31 cellular contexts compared by ENCODE assay signal in genomic region chr1:45373573-45373972, GRCh38. TPM values are rescaled to one million over a fixed set of nuclear protein-coding genes. Genes with fewer than 3 reads are reported as not detected.
"Had no signal": no experiment of that assay in that cellular context is flagged by ENCODE, and none has a peak within 500 bp of the region (broad histone marks: within the 10 kb centered on the region; RNA-seq: fewer than 3 reads in every experiment).

No MANE protein-coding gene starts in this region.

- H3K27ac Mint-ChIP-seq: activated CD4-positive, alpha-beta memory T cell treated with anti-CD3 and anti-CD28 coated beads, Interleukin-2, amount 10 ng/mL, durations not matched to agents 7 days and 5 days; activated CD4-positive, alpha-beta T cell treated with anti-CD3 and anti-CD28 coated beads, Interleukin-2, amount 10 ng/mL, durations not matched to agents 7 days and 5 days; activated T-cell treated with anti-CD3 and anti-CD28 coated beads, Interleukin-2, amount 50 U/mL, for 24 hours; activated T-helper 17 cell treated with anti-CD3 and anti-CD28 coated beads, Interleukin-2, amount 50 U/mL, for 72 hours; nephron progenitor cell; stimulated activated effector memory CD8-positive, alpha-beta T cell treated with anti-CD3 and anti-CD28 coated beads, Interleukin-12 subunit alpha, Interleukin-12 subunit beta, amount 100 ng/mL, for 72 hours had no signal

- DNase-seq: activated CD4-positive, alpha-beta memory T cell treated with anti-CD3 and anti-CD28 coated beads, Interleukin-2, amount 10 ng/mL, durations not matched to agents 7 days and 5 days; activated CD4-positive, alpha-beta T cell treated with anti-CD3 and anti-CD28 coated beads, Interleukin-2, amount 10 ng/mL, durations not matched to agents 7 days and 5 days; activated CD8-positive, alpha-beta memory T cell treated with anti-CD3 and anti-CD28 coated beads, Interleukin-2, amount 50 U/mL, for 48 hours; activated gamma-delta T cell treated with Interleukin-2 at 50 U/mL for 16 hours; activated naive CD4-positive, alpha-beta T cell treated with anti-CD3 and anti-CD28 coated beads, Interleukin-2, amount 50 U/mL, for 16 hours; activated T-cell treated with anti-CD3 and anti-CD28 coated beads, Interleukin-2, amount 50 U/mL, for 24 hours; amniotic stem cell; brain microvascular endothelial cell; cortex of kidney; foreskin fibroblast; head of caudate nucleus; hippocampal formation; left cardiac atrium; left ventricle myocardium superior; nephron progenitor cell; nucleus accumbens; psoas muscle; sigmoid colon; small intestine; stimulated activated CD4-positive, alpha-beta T cell treated with anti-CD3 and anti-CD28 coated beads, Interleukin-4, amount 100 ng/mL, for 24 hours; stomach; thyroid gland; upper lobe of right lung had no signal

- ATAC-seq: activated CD4-positive, CD25-positive, alpha-beta regulatory T cell treated with anti-CD3 and anti-CD28 coated beads, Interleukin-2, amount 50 U/mL, for 24 hours; activated T-helper 17 cell treated with anti-CD3 and anti-CD28 coated beads, Interleukin-2, amount 50 U/mL, for 72 hours; left cardiac atrium; left ventricle myocardium superior; psoas muscle; stimulated activated effector memory CD8-positive, alpha-beta T cell treated with anti-CD3 and anti-CD28 coated beads, Interleukin-12 subunit alpha, Interleukin-12 subunit beta, amount 100 ng/mL, for 72 hours; upper lobe of right lung had no signal

- H2AFZ ChIP-seq: parathyroid adenoma had no signal

- H3K36me3 ChIP-seq: brain microvascular endothelial cell, sigmoid colon, stomach, thyroid gland, upper lobe of right lung had no signal

- H3K27me3 ChIP-seq: brain microvascular endothelial cell, sigmoid colon, stomach, thyroid gland, upper lobe of right lung had no signal

- H3K4me1 Mint-ChIP-seq: nephron progenitor cell had no signal

- H3K27ac ChIP-seq: brain microvascular endothelial cell, parathyroid adenoma, psoas muscle, sigmoid colon, upper lobe of right lung had no signal

- H3K4me1 ChIP-seq: parathyroid adenoma, psoas muscle, sigmoid colon, upper lobe of right lung had no signal

- H3K9me3 Mint-ChIP-seq: activated CD4-positive, alpha-beta memory T cell treated with anti-CD3 and anti-CD28 coated beads, Interleukin-2, amount 10 ng/mL, durations not matched to agents 7 days and 5 days; activated CD4-positive, alpha-beta T cell treated with anti-CD3 and anti-CD28 coated beads, Interleukin-2, amount 10 ng/mL, durations not matched to agents 7 days and 5 days; activated T-cell treated with anti-CD3 and anti-CD28 coated beads, Interleukin-2, amount 50 U/mL, for 24 hours; activated T-helper 17 cell treated with anti-CD3 and anti-CD28 coated beads, Interleukin-2, amount 50 U/mL, for 72 hours; nephron progenitor cell; stimulated activated effector memory CD8-positive, alpha-beta T cell treated with anti-CD3 and anti-CD28 coated beads, Interleukin-12 subunit alpha, Interleukin-12 subunit beta, amount 100 ng/mL, for 72 hours had no signal

- H3K27me3 Mint-ChIP-seq: activated CD4-positive, alpha-beta memory T cell treated with anti-CD3 and anti-CD28 coated beads, Interleukin-2, amount 10 ng/mL, durations not matched to agents 7 days and 5 days; activated CD4-positive, alpha-beta T cell treated with anti-CD3 and anti-CD28 coated beads, Interleukin-2, amount 10 ng/mL, durations not matched to agents 7 days and 5 days; activated T-cell treated with anti-CD3 and anti-CD28 coated beads, Interleukin-2, amount 50 U/mL, for 24 hours; activated T-helper 17 cell treated with anti-CD3 and anti-CD28 coated beads, Interleukin-2, amount 50 U/mL, for 72 hours had no signal

- H3K4me3 Mint-ChIP-seq: activated CD4-positive, alpha-beta memory T cell treated with anti-CD3 and anti-CD28 coated beads, Interleukin-2, amount 10 ng/mL, durations not matched to agents 7 days and 5 days; activated CD4-positive, alpha-beta T cell treated with anti-CD3 and anti-CD28 coated beads, Interleukin-2, amount 10 ng/mL, durations not matched to agents 7 days and 5 days; activated T-cell treated with anti-CD3 and anti-CD28 coated beads, Interleukin-2, amount 50 U/mL, for 24 hours; activated T-helper 17 cell treated with anti-CD3 and anti-CD28 coated beads, Interleukin-2, amount 50 U/mL, for 72 hours; nephron progenitor cell; stimulated activated effector memory CD8-positive, alpha-beta T cell treated with anti-CD3 and anti-CD28 coated beads, Interleukin-12 subunit alpha, Interleukin-12 subunit beta, amount 100 ng/mL, for 72 hours had no signal

- H3K4me3 ChIP-seq: psoas muscle, sigmoid colon, stomach, thyroid gland, upper lobe of right lung had no signal

- H3K79me2 ChIP-seq: parathyroid adenoma had no signal

- FAIRE-seq: astrocyte, endothelial cell of umbilical vein, keratinocyte, small intestine had no signal

RNA-seq across cellular contexts. Expression of gene HPDL, which starts 46.9 kb away (rescaled TPM):
- total RNA-seq: cardiac septum, left ventricle myocardium superior, upper lobe of right lung had no signal
